15 cellular contexts compared by ENCODE assay signal in the genomic region with DNA sequence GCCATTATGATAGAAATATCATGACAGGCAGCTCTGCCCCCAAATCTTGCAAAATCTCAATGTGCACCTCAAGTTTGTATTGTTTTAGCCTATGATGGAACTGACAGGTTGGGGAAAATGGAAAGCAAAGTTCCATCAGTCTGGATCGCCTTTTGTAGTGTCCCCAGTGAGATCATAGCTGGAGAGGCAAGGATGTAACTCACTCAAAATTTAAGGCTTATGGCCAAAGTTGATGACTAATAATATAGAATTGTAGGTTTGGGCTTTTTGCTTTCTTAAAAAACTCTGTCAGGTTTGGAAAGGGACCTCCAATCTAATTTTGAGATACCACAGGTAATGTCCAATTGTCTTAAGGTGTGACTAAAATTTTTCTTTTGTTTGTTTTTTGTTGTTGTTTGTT. TPM values are rescaled to one million over a fixed set of nuclear protein-coding genes. Genes with fewer than 3 reads are reported as not detected.
DNase-seq lines count a peak whose midpoint lies in the region; ATAC-seq and TF ChIP-seq lines count a peak whose summit lies in the region.
"Had no signal": no experiment of that assay in that cellular context is flagged by ENCODE, and none has a peak within 500 bp of the region (broad histone marks: within the 10 kb centered on the region; RNA-seq: fewer than 3 reads in every experiment).

No MANE protein-coding gene starts in this region.

- H3K56ac ChIP-seq in IMR-90 (ENCODE audit: extremely low read depth, insufficient read depth, low read length): no peak overlapping the region

- H3K4me3 ChIP-seq in IMR-90 (ENCODE audit: insufficient read depth, low read depth, low read length): no peak overlapping the region
- no peak overlapping the region for H3K4me3 ChIP-seq in cardiac fibroblast (replicated peaks in 1 of 2; ENCODE audit: low read depth in 2 of 2, low read length in 2 of 2)
- H3K4me3 ChIP-seq in fibroblast of the aortic adventitia (ENCODE audit: low read depth, low read length): no peak overlapping the region

- H3K23ac ChIP-seq in IMR-90 (ENCODE audit: low read depth, low read length): no peak overlapping the region

- no peaks in the 10 kb centered on the region for H3K36me3 ChIP-seq in IMR-90 (ENCODE audit: control insufficient read depth, insufficient read depth, low read length)

- no peak overlapping the region for H2BK20ac ChIP-seq in IMR-90 (ENCODE audit: low read depth, low read length)

- TF ChIP-seq CTCF in IMR-90 (conservative IDR thresholded peaks at IDR 0.05; ENCODE audit: low read depth, low read length) (no peak), cardiac fibroblast (IDR thresholded peaks at IDR 0.05; ENCODE audit: low read depth, low read length) (no peak), fibroblast of the aortic adventitia (IDR thresholded peaks at IDR 0.05; ENCODE audit: insufficient read depth, low read length) (no peak)

- no peak overlapping the region for H4K5ac ChIP-seq in IMR-90 (ENCODE audit: low read depth, low read length)

- H2AFZ ChIP-seq in IMR-90 (replicated peaks; ENCODE audit: low read length, poor library complexity): no peak overlapping the region

- H2AK5ac ChIP-seq in IMR-90 (ENCODE audit: low read depth, low read length): no peak overlapping the region

- H2AK9ac ChIP-seq in IMR-90 (replicated peaks; ENCODE audit: low read depth, low read length, poor library complexity): no peak overlapping the region

- CTCF ChIA-PET in IMR-90 (lab: Yijun Ruan, JAX): no interaction called here

- no peak overlapping the region for H3K9ac ChIP-seq in IMR-90 (ENCODE audit: low read depth, low read length)
- H3K9ac ChIP-seq: SK-N-SH had no signal

- H3K9me1 ChIP-seq in IMR-90 (ENCODE audit: insufficient read depth, low read length): no peaks in the 10 kb centered on the region

- no peak for TF ChIP-seq POLR2A in IMR-90 (IDR thresholded peaks at IDR 0.05; ENCODE audit: low read depth, low read length)

- H3K14ac ChIP-seq in IMR-90 (replicated peaks; ENCODE audit: low read depth, low read length): no peak overlapping the region

- H4K8ac ChIP-seq in IMR-90 (ENCODE audit: low read depth in 2 of 2, low read length in 2 of 2): no peak overlapping the region

- no peak overlapping the region for H3K27ac ChIP-seq in IMR-90 (ENCODE audit: insufficient read depth, low read length)

- no peaks in the 10 kb centered on the region for H4K20me1 ChIP-seq in IMR-90 (ENCODE audit: insufficient read depth, low read length)

- H3K27me3 ChIP-seq in IMR-90 (ENCODE audit: control insufficient read depth, insufficient read depth, low read length): no peaks in the 10 kb centered on the region

- no peak overlapping the region for H3K4ac ChIP-seq in IMR-90 (ENCODE audit: low read depth, low read length)

- DNase-seq in IMR-90 (peak; percentile 4), cardiac fibroblast (ENCODE audit: low read depth in 2 of 2) (peak; percentile 32 to 52), fibroblast of the aortic adventitia (ENCODE audit: low read depth) (peak; percentile 28), NCI-H1436 treated with DMSO at 0.1 percent for 48 hours (lab: John Stamatoyannopoulos, UW) (no peak), mucosa of gallbladder (ENCODE audit: low spot score) (no peak)
- no peak for DNase-seq in stimulated activated CD4-positive, alpha-beta T cell treated with anti-CD3 and anti-CD28 coated beads, Interleukin-2, amount 100 ng/mL, for 48 hours
- DNase-seq: Caco-2; CD4-positive, CD25-positive, alpha-beta regulatory T cell; EL; NCI-H1417; NCI-H2029; NCI-H510A treated with DMSO at 0.1 percent for 48 hours; SHP77; SK-N-SH had no signal

- H3K9me3 ChIP-seq in IMR-90 (ENCODE audit: control insufficient read depth, insufficient read depth, low read length): no peaks in the 10 kb centered on the region
- H3K9me3 ChIP-seq: SK-N-SH had no signal

- H2BK5ac ChIP-seq in IMR-90 (ENCODE audit: low read depth, low read length, poor library complexity, severe bottlenecking): no peak overlapping the region

- intact Hi-C loops in IMR-90 (cut with micrococcal nuclease): loop anchor here (2.0 kb wide), 1 partner anchor 43 kb away; no protein-coding TSS in a partner anchor

- in situ Hi-C loops in IMR-90 (cut with MboI; ENCODE audit: low sequenced_read_pairs): no loop called here

- TF ChIP-seq RAD21 in IMR-90 (IDR thresholded peaks at IDR 0.05; ENCODE audit: low read length): no peak

- ATAC-seq in IMR-90 (ENCODE audit: low read depth): no peak
- ATAC-seq in activated CD4-positive, CD25-positive, alpha-beta regulatory T cell treated with anti-CD3 and anti-CD28 coated beads, Interleukin-2, amount 50 U/mL, for 24 hours: no peak

- H4K91ac ChIP-seq in IMR-90 (ENCODE audit: insufficient read depth, low read depth, low read length): no peak overlapping the region

- no peaks in the 10 kb centered on the region for H3K79me1 ChIP-seq in IMR-90 (ENCODE audit: low read depth in 1 of 2, low read length in 2 of 2)

- no TSS peak for BruUV-seq in IMR-90 (replicated peaks; lab: Mats Ljungman, UMichigan)

- H3K4me1 ChIP-seq in IMR-90 (ENCODE audit: control insufficient read depth, insufficient read depth, low read length): no peaks in the 10 kb centered on the region

- no peak overlapping the region for H3K18ac ChIP-seq in IMR-90 (ENCODE audit: low read depth, low read length)

- POLR2A ChIA-PET in IMR-90 (lab: Charles Lee; ENCODE audit: unreplicated experiment): no interaction called here

- H3K4me2 ChIP-seq in IMR-90 (ENCODE audit: low read depth, low read length): no peak overlapping the region
- H3K4me2 ChIP-seq: SK-N-SH had no signal

- dilution Hi-C loops in IMR-90 (cut with HindIII; ENCODE audit: low sequenced_read_pairs, unreplicated experiment): no loop called here

- WGBS in IMR-90 (ENCODE audit: extremely low coverage in 2 of 2, insufficient read length in 1 of 2), 2 experiments: no CpG with 5 or more reads among the region's 1 CpG

- no peak overlapping the region for H2BK120ac ChIP-seq in IMR-90 (ENCODE audit: low read depth, low read length)

- no peak overlapping the region for H2BK15ac ChIP-seq in IMR-90 (ENCODE audit: low read depth, low read length)

TF ChIP-seq in IMR-90, 13 proteins besides CTCF, POLR2A, EP300 and RAD21:
- TF ChIP-seq MXI1 (IDR thresholded peaks at IDR 0.05; ENCODE audit: borderline replicate concordance, low read depth, low read length) (no peak), CHD1 (IDR thresholded peaks at IDR 0.05; ENCODE audit: low read depth, low read length) (no peak), SMC3 (IDR thresholded peaks at IDR 0.05; ENCODE audit: low read depth, low read length) (no peak)

RNA-seq across cellular contexts. Expression of a gene that starts 1.4 kb away (rescaled TPM):
- total RNA-seq in IMR-90 (2012; rRNA removed): 0.28 and 0.54 TPM in 2 replicates
- polyA plus RNA-seq in IMR-90 (2012; rRNA removed): 0.36 and 0.53 TPM in 2 replicates
- 0.13 and 0.25 TPM in 2 replicates for polyA plus RNA-seq in IMR-90 (2012; cell fraction: cytosol; rRNA removed)
- 0.07 and 0.25 TPM in 2 replicates for polyA plus RNA-seq in IMR-90 (2012; cell fraction: nucleus; rRNA removed; ENCODE audit: low replicate concordance)
- total RNA-seq in fibroblast of the aortic adventitia (ENCODE audit: low replicate concordance): 0.63 TPM in 1 of 2 replicates, not detected in the other
- 2.1 TPM for total RNA-seq in mucosa of gallbladder
- total RNA-seq: CD4-positive, CD25-positive, alpha-beta regulatory T cell had no signal
- polyA plus RNA-seq: CD4-positive, CD25-positive, alpha-beta regulatory T cell had no signal

Comparison
In these comparisons a context has a peak if more than half of its experiments do, and no peak if none do; other contexts are left out.
1. DNase-seq: peak in IMR-90 (single experiment), cardiac fibroblast (2 of 2) and fibroblast of the aortic adventitia (single experiment); none in NCI-H1436 treated with DMSO at 0.1 percent for 48 hours (single experiment), mucosa of gallbladder (single experiment) and stimulated activated CD4-positive, alpha-beta T cell treated with anti-CD3 and anti-CD28 coated beads, Interleukin-2, amount 100 ng/mL, for 48 hours (0 of 2).